ENCODE assay signal across 18 cellular contexts in genomic region chr12:93514853-93515252, GRCh38. TPM values are rescaled to one million over a fixed set of nuclear protein-coding genes. Genes with fewer than 3 reads are reported as not detected.
DNase-seq lines count a peak whose midpoint lies in the region; ATAC-seq and TF ChIP-seq lines count a peak whose summit lies in the region.
"Had no signal": no experiment of that assay in that cellular context is flagged by ENCODE, and none has a peak within 500 bp of the region (broad histone marks: within the 10 kb centered on the region; RNA-seq: fewer than 3 reads in every experiment).

No MANE protein-coding gene starts in this region.

- H3K27ac ChIP-seq in brain microvascular endothelial cell (no peak overlapping the region), sigmoid colon (no peak overlapping the region), heart left ventricle (no peak overlapping the region)
- no peak overlapping the region for H3K27ac ChIP-seq in CD8-positive, alpha-beta memory T cell (ENCODE audit: low read depth, low read length)
- H3K27ac ChIP-seq: psoas muscle had no signal

- no peaks in the 10 kb centered on the region for H3K4me1 ChIP-seq in sigmoid colon
- H3K4me1 ChIP-seq in heart left ventricle: peaks cover 0 to 7% (median 0%) of the 10 kb centered on the region in 12 donors
- H3K4me1 ChIP-seq in CD8-positive, alpha-beta memory T cell (ENCODE audit: insufficient read depth, low read length): no peaks in the 10 kb centered on the region
- H3K4me1 ChIP-seq: psoas muscle had no signal

- no peaks in the 10 kb centered on the region for H3K4me1 Mint-ChIP-seq in CD8-positive, alpha-beta memory T cell
- H3K4me1 Mint-ChIP-seq: stimulated activated naive B cell treated with anti-CD40 and anti-IgM and Interleukin-4, amounts not matched to agents 10 μg/mL and 1 μg/mL and 100 μg/mL, for 72 hours had no signal

- WGBS in sigmoid colon, 2 donors: 84 to 86% methylated on average over 5 of the region's 5 CpGs
- 52 to 64% (median 59%) methylated on average over 5 of the region's 5 CpGs for WGBS in heart left ventricle, 4 donors

- ATAC-seq in heart left ventricle: no peak
- ATAC-seq: activated CD8-positive, alpha-beta T cell treated with anti-CD3 and anti-CD28 coated beads for 36 hours; stimulated activated naive B cell treated with anti-CD40 and anti-IgM and Interleukin-4, amounts not matched to agents 10 μg/mL and 1 μg/mL and 100 μg/mL, for 72 hours had no signal

- no peak for TF ChIP-seq EP300 in sigmoid colon (IDR thresholded peaks at IDR 0.05)

- H3K9me3 Mint-ChIP-seq in CD8-positive, alpha-beta memory T cell: no peaks in the 10 kb centered on the region
- H3K9me3 Mint-ChIP-seq: activated CD8-positive, alpha-beta T cell treated with anti-CD3 and anti-CD28 coated beads for 36 hours; CD4-positive, alpha-beta T cell; stimulated activated naive B cell treated with anti-CD40 and anti-IgM and Interleukin-4, amounts not matched to agents 10 μg/mL and 1 μg/mL and 100 μg/mL, for 72 hours had no signal

- intact Hi-C loops in sigmoid colon (cut with DNase I) (no loop called here), heart left ventricle (cut with DNase I) (loop anchor here in 2 of 10 donors (5.0 to 10.0 kb wide), 2 partner anchors 37 to 460 kb away; no protein-coding TSS in a partner anchor)

- H3K36me3 ChIP-seq in brain microvascular endothelial cell (replicated peaks) (no peaks in the 10 kb centered on the region), sigmoid colon (no peaks in the 10 kb centered on the region), heart left ventricle (peaks cover 0 to 5% (median 0%) of the 10 kb centered on the region in 9 donors)
- H3K36me3 ChIP-seq in CD8-positive, alpha-beta memory T cell (ENCODE audit: insufficient read depth, low read length): no peaks in the 10 kb centered on the region

- in situ Hi-C loops in brain microvascular endothelial cell (cut with HindIII; ENCODE audit: low pct_ligation_motif_present, low sequenced_read_pairs): no loop called here

- no peak overlapping the region for H3K27ac Mint-ChIP-seq in CD8-positive, alpha-beta memory T cell
- H3K27ac Mint-ChIP-seq: activated CD8-positive, alpha-beta T cell treated with anti-CD3 and anti-CD28 coated beads for 36 hours; CD4-positive, alpha-beta T cell; stimulated activated naive B cell treated with anti-CD40 and anti-IgM and Interleukin-4, amounts not matched to agents 10 μg/mL and 1 μg/mL and 100 μg/mL, for 72 hours had no signal

- H3K9me3 ChIP-seq in sigmoid colon: no peaks in the 10 kb centered on the region
- H3K9me3 ChIP-seq in heart left ventricle: no peaks in the 10 kb centered on the region
- H3K9me3 ChIP-seq in CD8-positive, alpha-beta memory T cell (ENCODE audit: low read length): no peaks in the 10 kb centered on the region
- H3K9me3 ChIP-seq: psoas muscle had no signal

- H3K27me3 Mint-ChIP-seq in CD8-positive, alpha-beta memory T cell: no peaks in the 10 kb centered on the region
- H3K27me3 Mint-ChIP-seq: activated CD8-positive, alpha-beta T cell treated with anti-CD3 and anti-CD28 coated beads for 36 hours; CD4-positive, alpha-beta T cell; stimulated activated naive B cell treated with anti-CD40 and anti-IgM and Interleukin-4, amounts not matched to agents 10 μg/mL and 1 μg/mL and 100 μg/mL, for 72 hours had no signal

- H3K4me3 ChIP-seq in AG09309 (ENCODE audit: control insufficient read depth, low read depth, low read length): no peak overlapping the region
- H3K4me3 ChIP-seq in brain microvascular endothelial cell (ENCODE audit: low read depth, low read length): no peak overlapping the region
- no peak overlapping the region for H3K4me3 ChIP-seq in sigmoid colon
- H3K4me3 ChIP-seq in heart left ventricle: no peak overlapping the region
- H3K4me3 ChIP-seq in CD8-positive, alpha-beta memory T cell (ENCODE audit: low read length): no peak overlapping the region
- H3K4me3 ChIP-seq: psoas muscle had no signal

- peak; percentile 8 for DNase-seq in AG09309 (ENCODE audit: low read depth)
- DNase-seq in M059J (ENCODE audit: low read depth): peak; percentile 68
- DNase-seq in brain microvascular endothelial cell: peak; percentile 12
- DNase-seq in kidney tubule cell (ENCODE audit: low spot score): peak; percentile 45
- no peak for DNase-seq in sigmoid colon
- DNase-seq in heart left ventricle: no peak
- no peak for DNase-seq in stimulated activated CD4-positive, alpha-beta T cell treated with anti-CD3 and anti-CD28 coated beads, Interleukin-1b, Interleukin-23, amount 100 ng/mL, for 48 hours
- no peak for DNase-seq in CD8-positive, alpha-beta memory T cell
- DNase-seq: activated CD8-positive, alpha-beta T cell treated with anti-CD3 and anti-CD28 coated beads for 36 hours; activated effector memory CD4-positive, alpha-beta T cell treated with Interleukin-2 at 50 U/mL for 16 hours; CD4-positive, alpha-beta T cell; erythroblast; NCI-H1417 treated with DMSO at 0.1 percent for 48 hours; NCI-H526; psoas muscle; stimulated activated CD4-positive, alpha-beta T cell treated with anti-CD3 and anti-CD28 coated beads, Interleukin-4, amount 100 ng/mL, for 1 hour; stimulated activated naive B cell treated with anti-CD40 and anti-IgM and Interleukin-4, amounts not matched to agents 10 μg/mL and 1 μg/mL and 100 μg/mL, for 72 hours; T-helper 9 cell had no signal

- no peak for TF ChIP-seq CTCF in AG09309 (IDR thresholded peaks at IDR 0.05; ENCODE audit: control insufficient read depth, insufficient read depth, low read depth, low read length, missing control alignments)
- no peak for TF ChIP-seq CTCF in brain microvascular endothelial cell (IDR thresholded peaks at IDR 0.05; ENCODE audit: low read depth, low read length, missing control alignments)
- TF ChIP-seq CTCF in sigmoid colon (IDR thresholded peaks at IDR 0.05): no peak
- TF ChIP-seq CTCF in heart left ventricle (IDR thresholded peaks at IDR 0.05): no peak

- TF ChIP-seq POLR2A in sigmoid colon (IDR thresholded peaks at IDR 0.05) (no peak), heart left ventricle (IDR thresholded peaks at IDR 0.05) (no peak)

- H3K27me3 ChIP-seq in brain microvascular endothelial cell (replicated peaks): no peaks in the 10 kb centered on the region
- no peaks in the 10 kb centered on the region for H3K27me3 ChIP-seq in sigmoid colon
- no peaks in the 10 kb centered on the region for H3K27me3 ChIP-seq in heart left ventricle
- no peaks in the 10 kb centered on the region for H3K27me3 ChIP-seq in CD8-positive, alpha-beta memory T cell (ENCODE audit: insufficient read depth, low read length, poor library complexity, severe bottlenecking)

- CTCF ChIA-PET in CD8-positive, alpha-beta memory T cell (lab: Charles Lee): interaction anchor here (0.7 to 3.7 kb wide), 3 partner anchors 12 to 587 kb away, joined by 3 to 26 read pairs (median 7); no protein-coding TSS in a partner anchor

- POLR2A ChIA-PET in CD8-positive, alpha-beta memory T cell (lab: Charles Lee): no interaction called here

- no peak overlapping the region for H3K4me3 Mint-ChIP-seq in CD8-positive, alpha-beta memory T cell
- H3K4me3 Mint-ChIP-seq: activated CD8-positive, alpha-beta T cell treated with anti-CD3 and anti-CD28 coated beads for 36 hours; CD4-positive, alpha-beta T cell; stimulated activated naive B cell treated with anti-CD40 and anti-IgM and Interleukin-4, amounts not matched to agents 10 μg/mL and 1 μg/mL and 100 μg/mL, for 72 hours had no signal

- peaks cover 0 to 2% (median 0%) of the 10 kb centered on the region in 3 donors for H3K36me3 Mint-ChIP-seq in CD8-positive, alpha-beta memory T cell

RNA-seq across cellular contexts. Expression of gene MRPL42, which starts 47.5 kb away (rescaled TPM):
- total RNA-seq in M059J (2014; rRNA removed; shearing (Covaris generic)): 101 and 132 TPM in 2 replicates
- total RNA-seq in sigmoid colon (10 to 100 TPM; 37.9 to 51.9 (median 44.2) TPM), heart left ventricle (10 to 100 TPM; 31.2 to 53.0 (median 46.7) TPM)
- polyA plus RNA-seq in sigmoid colon (10 to 100 TPM; 43.9 to 79.5 (median 54.7) TPM), heart left ventricle (10 to 100 TPM; 23.0 to 43.2 TPM)
- 10 to 100 TPM; 84.1 to 87.2 TPM for total RNA-seq in CD8-positive, alpha-beta memory T cell
- polyA plus RNA-seq in CD8-positive, alpha-beta memory T cell: 57.1 TPM

RNA-seq across cellular contexts. Expression of gene SOCS2, which starts 57.6 kb away (rescaled TPM):
- 79.8 and 110 TPM in 2 replicates for total RNA-seq in M059J (2014; rRNA removed; shearing (Covaris generic))
- total RNA-seq in sigmoid colon (100 to 1,000 TPM in 2 of 4 donors, 10 to 100 TPM in 2; 75.2 to 118 (median 98.1) TPM), heart left ventricle (10 to 100 TPM in 8 of 9 donors, 1 to 10 TPM in 1; 9.2 to 46.5 (median 19.2) TPM)
- polyA plus RNA-seq in sigmoid colon (10 to 100 TPM; 17.5 to 27.3 (median 24.6) TPM), heart left ventricle (10 to 100 TPM; 11.2 to 14.0 TPM)
- total RNA-seq in CD8-positive, alpha-beta memory T cell: 10 to 100 TPM; 11.6 to 12.9 TPM
- polyA plus RNA-seq in CD8-positive, alpha-beta memory T cell: 21.7 TPM

Comparison
In these comparisons a context has a peak if more than half of its experiments do, and no peak if none do; other contexts are left out.
1. DNase-seq: peak in AG09309 (single experiment), M059J (single experiment), brain microvascular endothelial cell (single experiment) and kidney tubule cell (single experiment); none in sigmoid colon (single experiment), heart left ventricle (0 of 5), stimulated activated CD4-positive, alpha-beta T cell treated with anti-CD3 and anti-CD28 coated beads, Interleukin-1b, Interleukin-23, amount 100 ng/mL, for 48 hours (single experiment) and CD8-positive, alpha-beta memory T cell (0 of 5).